In genomic region chr1:89454845-89455521, GRCh38 we compare ENCODE assay signal across 9 cellular contexts.
DNase-seq lines count a peak whose midpoint lies in the region; ATAC-seq and TF ChIP-seq lines count a peak whose summit lies in the region.
"Had no signal": no experiment of that assay in that cellular context is flagged by ENCODE, and none has a peak within 500 bp of the region (broad histone marks: within the 10 kb centered on the region; RNA-seq: fewer than 3 reads in every experiment).

No MANE protein-coding gene starts in this region.

- H3K36me3 ChIP-seq in Caco-2 (ENCODE audit: control insufficient read depth, insufficient read depth, low read length) (no peaks in the 10 kb centered on the region), endodermal cell (ENCODE audit: control insufficient read depth, insufficient read depth, low read length) (no peaks in the 10 kb centered on the region), stomach (no peaks in the 10 kb centered on the region)

- no peak for TF ChIP-seq EP300 in stomach (IDR thresholded peaks at IDR 0.05)

- peak; percentile 37 to 51 for TF ChIP-seq CTCF in Caco-2 (IDR thresholded peaks at IDR 0.05; ENCODE audit: insufficient read depth in 1 of 2, low read depth in 1 of 2, low read length in 1 of 2, severe bottlenecking in 1 of 2, unreplicated experiment in 1 of 2)
- peak; percentile 84 for TF ChIP-seq CTCF in endodermal cell (conservative IDR thresholded peaks at IDR 0.05)
- peak in 5 of 7 experiments; percentile 9 to 70 (median 59) for TF ChIP-seq CTCF in stomach (IDR thresholded peaks at IDR 0.05)

- CTCF ChIA-PET in Caco-2 (lab: Charles Lee) = no interaction called here
- CTCF ChIA-PET in activated CD4-positive, alpha-beta T cell treated with anti-CD3 and anti-CD28 coated beads, Interleukin-2, amount 10 ng/mL, durations not matched to agents 7 days and 5 days (lab: Charles Lee) = interaction anchor here (1.4 to 2.0 kb wide), 3 partner anchors 11 to 456 kb away, joined by 4 to 11 read pairs (median 7); no protein-coding TSS in a partner anchor

- H3K9me3 Mint-ChIP-seq in Caco-2 (ENCODE audit: unreplicated experiment) (no peaks in the 10 kb centered on the region), endodermal cell (no peaks in the 10 kb centered on the region)
- no peaks in the 10 kb centered on the region for H3K9me3 Mint-ChIP-seq in activated CD4-positive, alpha-beta T cell treated with anti-CD3 and anti-CD28 coated beads, Interleukin-2, amount 10 ng/mL, durations not matched to agents 7 days and 5 days
- H3K9me3 Mint-ChIP-seq: IgD-negative memory B cell had no signal

- H3K36me3 Mint-ChIP-seq in Caco-2 (ENCODE audit: insufficient read depth, unreplicated experiment) = no peaks in the 10 kb centered on the region
- peaks cover 1% of the 10 kb centered on the region for H3K36me3 Mint-ChIP-seq in activated CD4-positive, alpha-beta T cell treated with anti-CD3 and anti-CD28 coated beads, Interleukin-2, amount 10 ng/mL, durations not matched to agents 7 days and 5 days (ENCODE audit: low read depth)
- H3K36me3 Mint-ChIP-seq in endodermal cell (ENCODE audit: low read depth) = no peaks in the 10 kb centered on the region

- TF ChIP-seq POLR2A in stomach (IDR thresholded peaks at IDR 0.05) = no peak

- H3K4me3 Mint-ChIP-seq in Caco-2 (ENCODE audit: unreplicated experiment) (no peak overlapping the region), endodermal cell (no peak overlapping the region)
- H3K4me3 Mint-ChIP-seq in activated CD4-positive, alpha-beta T cell treated with anti-CD3 and anti-CD28 coated beads, Interleukin-2, amount 10 ng/mL, durations not matched to agents 7 days and 5 days = no peak overlapping the region
- H3K4me3 Mint-ChIP-seq: IgD-negative memory B cell had no signal

- H3K27ac ChIP-seq in endodermal cell (ENCODE audit: low read depth, low read length) = no peak overlapping the region
- no peak overlapping the region for H3K27ac ChIP-seq in stomach

- H3K9ac ChIP-seq in endodermal cell (ENCODE audit: extremely low read depth, low read length, poor library complexity, severe bottlenecking) = no peak overlapping the region

- DNase-seq in Caco-2 (peak in 1 of 2 experiments; percentile 46), NCI-H446 treated with DMSO at 0.1 percent for 48 hours (lab: John Stamatoyannopoulos, UW) (peak; percentile 59), endodermal cell (peak; percentile 66), myocyte (ENCODE audit: low read depth) (peak; percentile 53), stomach (peak; percentile 52)
- peak; percentile 80 for DNase-seq in activated CD4-positive, alpha-beta T cell treated with anti-CD3 and anti-CD28 coated beads, Interleukin-2, amount 10 ng/mL, durations not matched to agents 7 days and 5 days

- intact Hi-C loops in Caco-2 (cut with micrococcal nuclease; ENCODE audit: unreplicated experiment) = loop anchor here (1.0 to 10.0 kb wide), 6 partner anchors 74 to 482 kb away; no protein-coding TSS in a partner anchor
- intact Hi-C loops in stomach (cut with DNase I; ENCODE audit: low total_unique reads) = loop anchor here (5.0 to 10.0 kb wide), 2 partner anchors 453 to 480 kb away; no protein-coding TSS in a partner anchor

- 75 to 80% methylated on average over 5 to 6 of the region's 7 CpGs for WGBS in endodermal cell (ENCODE audit: insufficient coverage in 1 of 2, insufficient read length in 1 of 2), 2 experiments
- 16 to 29% (median 23%) methylated on average over 7 of the region's 7 CpGs for WGBS in stomach, 5 donors

- H3K4me3 ChIP-seq in Caco-2 (ENCODE audit: low read depth, low read length) (no peak overlapping the region), endodermal cell (ENCODE audit: low read length) (no peak overlapping the region), stomach (no peak overlapping the region)

- H3K4me1 Mint-ChIP-seq in Caco-2 (ENCODE audit: low read depth, unreplicated experiment) = no peaks in the 10 kb centered on the region
- H3K4me1 Mint-ChIP-seq in activated CD4-positive, alpha-beta T cell treated with anti-CD3 and anti-CD28 coated beads, Interleukin-2, amount 10 ng/mL, durations not matched to agents 7 days and 5 days = peaks cover 14% of the 10 kb centered on the region
- peaks cover 6% of the 10 kb centered on the region for H3K4me1 Mint-ChIP-seq in endodermal cell

- H3K27ac Mint-ChIP-seq in Caco-2 (ENCODE audit: unreplicated experiment) = no peak overlapping the region
- H3K27ac Mint-ChIP-seq in activated CD4-positive, alpha-beta T cell treated with anti-CD3 and anti-CD28 coated beads, Interleukin-2, amount 10 ng/mL, durations not matched to agents 7 days and 5 days = no peak overlapping the region
- H3K27ac Mint-ChIP-seq in endodermal cell = no peak overlapping the region
- H3K27ac Mint-ChIP-seq: IgD-negative memory B cell had no signal

- no TSS peak for BruUV-seq in Caco-2 (replicated peaks; lab: Mats Ljungman, UMichigan)

- H3K4me1 ChIP-seq in Caco-2 (no peaks in the 10 kb centered on the region), endodermal cell (ENCODE audit: control insufficient read depth, insufficient read depth, low read length) (no peaks in the 10 kb centered on the region), stomach (peaks cover 0 to 4% (median 0%) of the 10 kb centered on the region in 4 donors)

- H3K27me3 ChIP-seq in Caco-2 (replicated peaks; ENCODE audit: control insufficient read depth, insufficient read depth, low read length) = no peaks in the 10 kb centered on the region
- H3K27me3 ChIP-seq in endodermal cell (ENCODE audit: control insufficient read depth, insufficient read depth, low read length, poor library complexity, severe bottlenecking) = no peaks in the 10 kb centered on the region
- H3K27me3 ChIP-seq in stomach = no peaks in the 10 kb centered on the region

- POLR2A ChIA-PET in Caco-2 (lab: Charles Lee) = no interaction called here
- POLR2A ChIA-PET in activated CD4-positive, alpha-beta T cell treated with anti-CD3 and anti-CD28 coated beads, Interleukin-2, amount 10 ng/mL, durations not matched to agents 7 days and 5 days (lab: Charles Lee) = no interaction called here

- ATAC-seq in HG02610 (IDR thresholded peaks at IDR 0.05; ENCODE audit: unreplicated experiment) (peak; percentile 41), HG03097 (IDR thresholded peaks at IDR 0.05; ENCODE audit: low FRiP score, unreplicated experiment) (no peak)

- H3K9me3 ChIP-seq in Caco-2 (no peaks in the 10 kb centered on the region), endodermal cell (ENCODE audit: control insufficient read depth, low read length) (no peaks in the 10 kb centered on the region), stomach (no peaks in the 10 kb centered on the region)

- no peaks in the 10 kb centered on the region for H3K27me3 Mint-ChIP-seq in Caco-2 (ENCODE audit: insufficient read depth, unreplicated experiment)
- peaks cover 37% of the 10 kb centered on the region for H3K27me3 Mint-ChIP-seq in activated CD4-positive, alpha-beta T cell treated with anti-CD3 and anti-CD28 coated beads, Interleukin-2, amount 10 ng/mL, durations not matched to agents 7 days and 5 days
- no peaks in the 10 kb centered on the region for H3K27me3 Mint-ChIP-seq in endodermal cell (ENCODE audit: insufficient read depth)
